Comparison of ENCODE assay signal across 9 cellular contexts in genomic region chr14:24116111-24116809, GRCh38. TPM values are rescaled to one million over a fixed set of nuclear protein-coding genes. Genes with fewer than 3 reads are reported as not detected.
DNase-seq lines count a peak whose midpoint lies in the region; ATAC-seq and TF ChIP-seq lines count a peak whose summit lies in the region.
"Had no signal": no experiment of that assay in that cellular context is flagged by ENCODE, and none has a peak within 500 bp of the region (broad histone marks: within the 10 kb centered on the region; RNA-seq: fewer than 3 reads in every experiment).

No MANE protein-coding gene starts in this region.

- no peaks in the 10 kb centered on the region for H3K9me3 ChIP-seq in BLaER1
- H3K9me3 ChIP-seq in Karpas-422 (ENCODE audit: low read length) = no peaks in the 10 kb centered on the region
- no peaks in the 10 kb centered on the region for H3K9me3 ChIP-seq in SJCRH30 (replicated peaks)

- H4K20me1 ChIP-seq in BLaER1 (no peaks in the 10 kb centered on the region), Karpas-422 (ENCODE audit: insufficient read depth, low read depth, low read length) (no peaks in the 10 kb centered on the region)

- peaks cover 19% of the 10 kb centered on the region for H3K4me1 ChIP-seq in BLaER1
- H3K4me1 ChIP-seq in Karpas-422 (ENCODE audit: low read length) = peaks cover 19% of the 10 kb centered on the region
- H3K4me1 ChIP-seq in SJCRH30 = no peaks in the 10 kb centered on the region

- H3K27me3 Mint-ChIP-seq in natural killer cell treated with Interleukin-12 subunit alpha and Interleukin-12 subunit beta and Interleukin-15 and Interleukin-18, amount 100 ng/mL, for 72 hours = no peaks in the 10 kb centered on the region

- ATAC-seq in natural killer cell treated with Interleukin-12 subunit alpha and Interleukin-12 subunit beta and Interleukin-15 and Interleukin-18, amount 100 ng/mL, for 72 hours = no peak
- ATAC-seq in HG02852 (IDR thresholded peaks at IDR 0.05; ENCODE audit: unreplicated experiment) (no peak), GM21390 (IDR thresholded peaks at IDR 0.05; ENCODE audit: unreplicated experiment) (no peak)

- DNase-seq in Karpas-422 = no peak
- DNase-seq in coronary artery (ENCODE audit: low spot score) = no peak
- no peak for DNase-seq in natural killer cell treated with Interleukin-12 subunit alpha and Interleukin-12 subunit beta and Interleukin-15 and Interleukin-18, amount 100 ng/mL, for 72 hours (ENCODE audit: low spot score)
- DNase-seq in cortex of kidney (lab: John Stamatoyannopoulos, UW) = no peak
- no peak for DNase-seq in SJCRH30
- DNase-seq: NCI-H1436 treated with DMSO at 0.1 percent for 48 hours had no signal

- H3K27ac Mint-ChIP-seq in natural killer cell treated with Interleukin-12 subunit alpha and Interleukin-12 subunit beta and Interleukin-15 and Interleukin-18, amount 100 ng/mL, for 72 hours = peak overlapping the region; percentile 94 to 100

- H3K4me3 ChIP-seq in BLaER1 (peak overlapping the region; percentile 75), Karpas-422 (ENCODE audit: low read length) (peak overlapping the region; percentile 89), coronary artery (peak overlapping the region; percentile 82), SJCRH30 (no peak overlapping the region)

- H3K9me2 ChIP-seq in Karpas-422 (replicated peaks; ENCODE audit: insufficient read depth, low read length) = no peaks in the 10 kb centered on the region

- peaks cover 52% of the 10 kb centered on the region for H3K36me3 ChIP-seq in BLaER1
- peaks cover 16% of the 10 kb centered on the region for H3K36me3 ChIP-seq in Karpas-422 (ENCODE audit: insufficient read depth, low read length)
- H3K36me3 ChIP-seq in SJCRH30 = peaks cover 27% of the 10 kb centered on the region

- peak overlapping the region; percentile 98 for H3K4me3 Mint-ChIP-seq in natural killer cell treated with Interleukin-12 subunit alpha and Interleukin-12 subunit beta and Interleukin-15 and Interleukin-18, amount 100 ng/mL, for 72 hours

- peaks cover 22% of the 10 kb centered on the region for H3K79me2 ChIP-seq in Karpas-422 (ENCODE audit: low read length)

- H3K9ac ChIP-seq in BLaER1 = peak overlapping the region; percentile 87
- H3K9ac ChIP-seq in Karpas-422 (ENCODE audit: low read length) = peak overlapping the region; percentile 77

- H3K9me3 Mint-ChIP-seq in natural killer cell treated with Interleukin-12 subunit alpha and Interleukin-12 subunit beta and Interleukin-15 and Interleukin-18, amount 100 ng/mL, for 72 hours = no peaks in the 10 kb centered on the region

- H3K4me1 Mint-ChIP-seq in natural killer cell treated with Interleukin-12 subunit alpha and Interleukin-12 subunit beta and Interleukin-15 and Interleukin-18, amount 100 ng/mL, for 72 hours (ENCODE audit: low read depth in 2 of 2) = peaks cover 19 to 24% of the 10 kb centered on the region in 2 donors

- H3K36me3 Mint-ChIP-seq in natural killer cell treated with Interleukin-12 subunit alpha and Interleukin-12 subunit beta and Interleukin-15 and Interleukin-18, amount 100 ng/mL, for 72 hours = peaks cover 13% of the 10 kb centered on the region

- no peak for TF ChIP-seq CTCF in coronary artery (IDR thresholded peaks at IDR 0.05)

- no peaks in the 10 kb centered on the region for H3K27me3 ChIP-seq in BLaER1
- H3K27me3 ChIP-seq in Karpas-422 (ENCODE audit: low read length) = no peaks in the 10 kb centered on the region
- H3K27me3 ChIP-seq in SJCRH30 = no peaks in the 10 kb centered on the region

- no peak overlapping the region for H2AFZ ChIP-seq in Karpas-422 (ENCODE audit: low read length)

- no peak overlapping the region for H3K27ac ChIP-seq in BLaER1
- H3K27ac ChIP-seq in Karpas-422 (ENCODE audit: low read length) = no peak overlapping the region
- H3K27ac ChIP-seq in coronary artery = no peak overlapping the region
- H3K27ac ChIP-seq in SJCRH30 = no peak overlapping the region

- peak overlapping the region; percentile 93 for H3K4me2 ChIP-seq in BLaER1
- peak overlapping the region; percentile 91 for H3K4me2 ChIP-seq in Karpas-422 (ENCODE audit: low read depth, low read length, poor library complexity, severe bottlenecking)

RNA-seq across cellular contexts. Expression of gene NRL, which starts 1.5 kb away (rescaled TPM):
- total RNA-seq in Karpas-422 (2014; rRNA removed; shearing (Covaris generic); ENCODE audit: low replicate concordance) = 1.5 and 2.5 TPM in 2 replicates
- 1 to 10 TPM; 1.8 to 2.2 TPM for total RNA-seq in natural killer cell treated with Interleukin-12 subunit alpha and Interleukin-12 subunit beta and Interleukin-15 and Interleukin-18, amount 100 ng/mL, for 72 hours
- 3.5 and 4.4 TPM in 2 replicates for total RNA-seq in SJCRH30 (2014; rRNA removed; shearing (Covaris generic))

RNA-seq across cellular contexts. Expression of gene DCAF11, which starts 1.7 kb away (rescaled TPM):
- total RNA-seq in Karpas-422 (2014; rRNA removed; shearing (Covaris generic); ENCODE audit: low replicate concordance) = 93.5 and 103 TPM in 2 replicates
- total RNA-seq in natural killer cell treated with Interleukin-12 subunit alpha and Interleukin-12 subunit beta and Interleukin-15 and Interleukin-18, amount 100 ng/mL, for 72 hours = 10 to 100 TPM; 87.4 to 96.1 TPM
- 75.2 and 82.0 TPM in 2 replicates for total RNA-seq in SJCRH30 (2014; rRNA removed; shearing (Covaris generic))

RNA-seq across cellular contexts. Expression of gene FITM1, which starts 14.2 kb away (rescaled TPM):
- 0.89 and 1.6 TPM in 2 replicates for total RNA-seq in Karpas-422 (2014; rRNA removed; shearing (Covaris generic); ENCODE audit: low replicate concordance)
- 1 to 10 TPM in 1 of 2 donors, under 1 TPM in 1; 0.67 to 1.8 TPM for total RNA-seq in natural killer cell treated with Interleukin-12 subunit alpha and Interleukin-12 subunit beta and Interleukin-15 and Interleukin-18, amount 100 ng/mL, for 72 hours
- total RNA-seq in SJCRH30 (2014; rRNA removed; shearing (Covaris generic)) = 137 and 161 TPM in 2 replicates

RNA-seq across cellular contexts. Expression of gene PSME1, which starts 19.7 kb away (rescaled TPM):
- total RNA-seq in Karpas-422 (2014; rRNA removed; shearing (Covaris generic); ENCODE audit: low replicate concordance) = 435 and 452 TPM in 2 replicates
- 100 to 1,000 TPM; 237 to 406 TPM for total RNA-seq in natural killer cell treated with Interleukin-12 subunit alpha and Interleukin-12 subunit beta and Interleukin-15 and Interleukin-18, amount 100 ng/mL, for 72 hours
- 118 and 120 TPM in 2 replicates for total RNA-seq in SJCRH30 (2014; rRNA removed; shearing (Covaris generic))

RNA-seq across cellular contexts. Expression of gene PCK2, which starts 22.1 kb away (rescaled TPM):
- 106 and 151 TPM in 2 replicates for total RNA-seq in Karpas-422 (2014; rRNA removed; shearing (Covaris generic); ENCODE audit: low replicate concordance)
- total RNA-seq in natural killer cell treated with Interleukin-12 subunit alpha and Interleukin-12 subunit beta and Interleukin-15 and Interleukin-18, amount 100 ng/mL, for 72 hours = 10 to 100 TPM; 30.4 to 68.3 TPM
- 14.9 and 16.2 TPM in 2 replicates for total RNA-seq in SJCRH30 (2014; rRNA removed; shearing (Covaris generic))

Comparison
In these comparisons a context has a peak if more than half of its experiments do, and no peak if none do; other contexts are left out.
1. RNA of gene FITM1, which starts 14.2 kb away (total RNA-seq): 137 to 161 TPM in SJCRH30; 0.67 to 1.8 TPM in natural killer cell treated with Interleukin-12 subunit alpha and Interleukin-12 subunit beta and Interleukin-15 and Interleukin-18, amount 100 ng/mL, for 72 hours and 0.89 to 1.6 TPM in Karpas-422; every median in the first group is over 10 times any median in the second.